Comparison of ENCODE assay signal across 4 cellular contexts in the genomic region with DNA sequence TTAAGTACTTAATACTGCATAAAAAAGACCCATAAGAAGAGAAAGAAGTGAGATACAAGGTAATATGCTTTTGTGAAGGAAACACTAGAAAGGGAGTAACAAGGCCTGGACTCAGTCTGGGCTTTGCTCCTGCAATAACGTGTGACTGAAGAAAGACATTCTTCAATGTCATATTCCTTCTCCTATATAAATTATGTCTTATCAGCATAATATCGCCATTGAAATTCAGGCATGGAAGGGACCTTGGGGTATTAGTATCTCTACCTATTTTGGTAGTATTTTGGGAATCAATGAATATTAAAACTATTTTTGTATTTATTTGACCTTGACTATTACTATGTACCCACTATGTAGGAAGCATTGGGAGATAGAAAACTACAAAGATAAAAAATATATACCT.
TF ChIP-seq lines count a peak whose summit lies in the region.

No MANE protein-coding gene starts in this region.

TF ChIP-seq in HepG2, 621 proteins besides CTCF, POLR2A, EP300 and RAD21:
- TF ChIP-seq MAFK (conservative IDR thresholded peaks at IDR 0.05 in 1 of 2, IDR thresholded peaks at IDR 0.05 in 1 of 2; ENCODE audit: low read length in 2 of 2) = peak; percentile 83 to 92
- peak; percentile 89 for TF ChIP-seq MAFF (IDR thresholded peaks at IDR 0.05; ENCODE audit: low read depth, low read length)
- no peak for TF ChIP-seq NCOA5 (CRISPR knock-in tag; IDR thresholded peaks at IDR 0.05)

TF ChIP-seq in A549, 52 proteins besides CTCF, POLR2A, EP300 and RAD21:
- TF ChIP-seq TP53 (CRISPR knock-in tag; IDR thresholded peaks at IDR 0.05) (no peak), ZSCAN20 (CRISPR knock-in tag; IDR thresholded peaks at IDR 0.05) (no peak), MAFK (IDR thresholded peaks at IDR 0.05; ENCODE audit: partially characterized antibody) (peak; percentile 80), RARB (CRISPR knock-in tag; IDR thresholded peaks at IDR 0.05) (no peak), ZNF302 (CRISPR knock-in tag; IDR thresholded peaks at IDR 0.05) (no peak), TFCP2L1 (CRISPR knock-in tag; IDR thresholded peaks at IDR 0.05) (no peak), HOXB13 (CRISPR knock-in tag; IDR thresholded peaks at IDR 0.05; ENCODE audit: low read depth) (no peak)

TF ChIP-seq in IMR-90, 13 proteins besides CTCF, POLR2A, EP300 and RAD21:
- TF ChIP-seq MAFK (IDR thresholded peaks at IDR 0.05; ENCODE audit: low read depth, low read length) (peak; percentile 86), SMC3 (IDR thresholded peaks at IDR 0.05; ENCODE audit: low read depth, low read length) (no peak)

TF ChIP-seq in K562, 482 proteins besides CTCF, POLR2A, EP300 and RAD21:
- TF ChIP-seq ZNF316 (IDR thresholded peaks at IDR 0.05) (peak; percentile 75), EZH2 (IDR thresholded peaks at IDR 0.05; ENCODE audit: borderline replicate concordance, low read depth, low read length) (no peak), MAFG (tag; conservative IDR thresholded peaks at IDR 0.05) (0 out of 2 replicates have a peak, but pooled peaks have one; percentile 22), DDX20 (tag; IDR thresholded peaks at IDR 0.05; ENCODE audit: low read depth) (no peak), RFX5 (IDR thresholded peaks at IDR 0.05; ENCODE audit: low read depth, low read length) (no peak), MAFK (IDR thresholded peaks at IDR 0.05; ENCODE audit: low read length) (peak; percentile 56), C11orf30 (IDR thresholded peaks at IDR 0.05; ENCODE audit: low read depth) (peak; percentile 45; the same call in 1 of the 2 replicates), ILF3 (IDR thresholded peaks at IDR 0.05; ENCODE audit: borderline replicate concordance) (no peak), ZNF354B (CRISPR knock-in tag; IDR thresholded peaks at IDR 0.05) (no peak), MAFF (IDR thresholded peaks at IDR 0.05; ENCODE audit: low read length) (peak; percentile 75)
TF ChIP-seq in K562: peak in this region for 5.
